Comparison of ENCODE assay signal across 14 cellular contexts in the genomic region with DNA sequence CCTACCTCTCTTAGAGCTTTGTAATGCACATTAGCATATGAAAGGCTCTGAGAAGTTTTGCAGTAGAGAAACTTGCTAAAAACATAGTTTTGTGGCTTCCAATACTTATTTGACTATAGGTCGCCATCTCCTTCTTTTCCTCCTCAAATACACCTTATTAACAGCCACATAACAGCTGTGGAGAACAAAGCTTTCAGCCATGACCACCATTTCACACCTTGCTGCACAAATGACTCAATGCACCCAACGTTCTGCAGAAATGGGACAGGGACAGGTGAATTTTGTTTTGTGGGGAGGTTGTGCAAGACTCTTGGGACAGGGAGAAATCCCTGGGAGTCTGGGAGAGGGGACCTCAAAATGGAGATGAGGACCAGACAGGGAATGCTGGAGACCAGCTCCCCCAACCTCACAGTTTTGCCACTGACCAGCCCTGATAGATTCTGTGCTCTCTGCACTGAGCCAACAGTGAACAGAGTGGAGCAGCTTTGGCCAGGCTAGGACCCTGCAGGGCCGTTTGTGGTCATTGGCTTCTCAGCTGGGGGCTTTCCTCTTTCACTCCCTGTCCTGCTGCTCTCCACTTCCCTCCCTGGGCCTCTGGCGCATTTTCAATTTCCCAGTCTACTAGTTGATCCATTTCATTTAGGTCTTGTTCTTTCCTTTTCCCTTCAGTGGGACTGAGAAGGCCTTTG. TPM values are rescaled to one million over a fixed set of nuclear protein-coding genes. Genes with fewer than 3 reads are reported as not detected.
DNase-seq lines count a peak whose midpoint lies in the region; ATAC-seq and TF ChIP-seq lines count a peak whose summit lies in the region.
"Had no signal": no experiment of that assay in that cellular context is flagged by ENCODE, and none has a peak within 500 bp of the region (broad histone marks: within the 10 kb centered on the region; RNA-seq: fewer than 3 reads in every experiment).

No MANE protein-coding gene starts in this region.

- CTCF ChIA-PET in activated CD8-positive, alpha-beta T cell treated with anti-CD3 and anti-CD28 coated beads for 36 hours (lab: Charles Lee): interaction anchor here (1.0 kb wide), 1 partner anchor 46 kb away, joined by 3 read pairs; no protein-coding TSS in a partner anchor
- CTCF ChIA-PET in activated CD8-positive, alpha-beta T cell treated with anti-CD3 and anti-CD28 coated beads, Interleukin-2, amount 10 ng/mL, durations not matched to agents 7 days and 5 days (lab: Charles Lee): no interaction called here
- CTCF ChIA-PET in mammary epithelial cell (lab: Charles Lee; ENCODE audit: low non-redundant PET): no interaction called here

- no peaks in the 10 kb centered on the region for H3K4me1 ChIP-seq in mammary epithelial cell (ENCODE audit: insufficient read depth, low read length)
- H3K4me1 ChIP-seq: A549, neural progenitor cell had no signal

- no peaks in the 10 kb centered on the region for H3K27me3 ChIP-seq in mammary epithelial cell (ENCODE audit: insufficient read depth, low read length)
- H3K27me3 ChIP-seq: neural progenitor cell had no signal

- no peak overlapping the region for H3K4me3 ChIP-seq in mammary epithelial cell (replicated peaks in 1 of 3; ENCODE audit: insufficient read depth in 1 of 3, low read depth in 2 of 3, low read length in 3 of 3)
- H3K4me3 ChIP-seq: A549, neural progenitor cell had no signal

- H3K9ac ChIP-seq in mammary epithelial cell (ENCODE audit: insufficient read depth, low read length): no peak overlapping the region
- H3K9ac ChIP-seq: neural progenitor cell had no signal

- no peaks in the 10 kb centered on the region for H3K9me3 ChIP-seq in mammary epithelial cell (replicated peaks; ENCODE audit: insufficient read depth, low read length)
- H3K9me3 ChIP-seq: A549 had no signal

- dilution Hi-C loops in mammary epithelial cell (cut with HindIII; ENCODE audit: low sequenced_read_pairs): no loop called here

- BruUV-seq in mammary epithelial cell (replicated peaks; lab: Mats Ljungman, UMichigan): no TSS peak

- no peak overlapping the region for H3K4me2 ChIP-seq in mammary epithelial cell (ENCODE audit: insufficient read depth, low read depth, low read length)
- H3K4me2 ChIP-seq: A549, neural progenitor cell had no signal

- H3K27ac ChIP-seq in mammary epithelial cell (ENCODE audit: insufficient read depth, low read depth, low read length): no peak overlapping the region
- H3K27ac ChIP-seq: A549, neural progenitor cell had no signal

- intact Hi-C loops in activated CD8-positive, alpha-beta T cell treated with anti-CD3 and anti-CD28 coated beads for 36 hours (cut with micrococcal nuclease): no loop called here
- intact Hi-C loops in mammary epithelial cell (cut with micrococcal nuclease): no loop called here

- no peak overlapping the region for H3K4me3 Mint-ChIP-seq in activated CD8-positive, alpha-beta T cell treated with anti-CD3 and anti-CD28 coated beads for 36 hours
- H3K4me3 Mint-ChIP-seq in activated CD8-positive, alpha-beta T cell treated with anti-CD3 and anti-CD28 coated beads, Interleukin-2, amount 10 ng/mL, durations not matched to agents 7 days and 5 days: no peak overlapping the region
- H3K4me3 Mint-ChIP-seq in stimulated activated effector memory CD8-positive, alpha-beta T cell treated with anti-CD3 and anti-CD28 coated beads, Interleukin-12 subunit alpha, Interleukin-12 subunit beta, amount 100 ng/mL, for 72 hours: no peak overlapping the region
- H3K4me3 Mint-ChIP-seq: neural progenitor cell had no signal

- H3K4me1 Mint-ChIP-seq in activated CD8-positive, alpha-beta T cell treated with anti-CD3 and anti-CD28 coated beads for 36 hours (ENCODE audit: low read depth): no peaks in the 10 kb centered on the region
- H3K4me1 Mint-ChIP-seq in activated CD8-positive, alpha-beta T cell treated with anti-CD3 and anti-CD28 coated beads, Interleukin-2, amount 10 ng/mL, durations not matched to agents 7 days and 5 days (ENCODE audit: low read depth): no peaks in the 10 kb centered on the region
- peaks cover 5% of the 10 kb centered on the region for H3K4me1 Mint-ChIP-seq in stimulated activated effector memory CD8-positive, alpha-beta T cell treated with anti-CD3 and anti-CD28 coated beads, Interleukin-12 subunit alpha, Interleukin-12 subunit beta, amount 100 ng/mL, for 72 hours
- H3K4me1 Mint-ChIP-seq: neural progenitor cell had no signal

- H3K27ac Mint-ChIP-seq in activated CD8-positive, alpha-beta T cell treated with anti-CD3 and anti-CD28 coated beads for 36 hours: no peak overlapping the region
- H3K27ac Mint-ChIP-seq in activated CD8-positive, alpha-beta T cell treated with anti-CD3 and anti-CD28 coated beads, Interleukin-2, amount 10 ng/mL, durations not matched to agents 7 days and 5 days: no peak overlapping the region
- H3K27ac Mint-ChIP-seq in stimulated activated effector memory CD8-positive, alpha-beta T cell treated with anti-CD3 and anti-CD28 coated beads, Interleukin-12 subunit alpha, Interleukin-12 subunit beta, amount 100 ng/mL, for 72 hours: no peak overlapping the region
- H3K27ac Mint-ChIP-seq: neural progenitor cell had no signal

- H3K27me3 Mint-ChIP-seq in activated CD8-positive, alpha-beta T cell treated with anti-CD3 and anti-CD28 coated beads for 36 hours: no peaks in the 10 kb centered on the region
- peaks cover 2% of the 10 kb centered on the region for H3K27me3 Mint-ChIP-seq in activated CD8-positive, alpha-beta T cell treated with anti-CD3 and anti-CD28 coated beads, Interleukin-2, amount 10 ng/mL, durations not matched to agents 7 days and 5 days (ENCODE audit: low read depth)

- no peaks in the 10 kb centered on the region for H3K9me3 Mint-ChIP-seq in activated CD8-positive, alpha-beta T cell treated with anti-CD3 and anti-CD28 coated beads for 36 hours
- no peaks in the 10 kb centered on the region for H3K9me3 Mint-ChIP-seq in activated CD8-positive, alpha-beta T cell treated with anti-CD3 and anti-CD28 coated beads, Interleukin-2, amount 10 ng/mL, durations not matched to agents 7 days and 5 days (ENCODE audit: insufficient read depth)
- H3K9me3 Mint-ChIP-seq in stimulated activated effector memory CD8-positive, alpha-beta T cell treated with anti-CD3 and anti-CD28 coated beads, Interleukin-12 subunit alpha, Interleukin-12 subunit beta, amount 100 ng/mL, for 72 hours: no peaks in the 10 kb centered on the region
- H3K9me3 Mint-ChIP-seq: neural progenitor cell had no signal

- no peaks in the 10 kb centered on the region for H4K20me1 ChIP-seq in mammary epithelial cell (ENCODE audit: insufficient read depth, low read length)

- no peaks in the 10 kb centered on the region for H3K79me2 ChIP-seq in mammary epithelial cell (ENCODE audit: insufficient read depth, low read length)

- H2AFZ ChIP-seq in mammary epithelial cell (ENCODE audit: low read depth, low read length): no peak overlapping the region
- H2AFZ ChIP-seq: neural progenitor cell had no signal

- POLR2A ChIA-PET in activated CD8-positive, alpha-beta T cell treated with anti-CD3 and anti-CD28 coated beads for 36 hours (lab: Charles Lee): interaction anchor here (1.1 kb wide), 1 partner anchor 12 kb away, joined by 3 read pairs; no protein-coding TSS in a partner anchor
- POLR2A ChIA-PET in activated CD8-positive, alpha-beta T cell treated with anti-CD3 and anti-CD28 coated beads, Interleukin-2, amount 10 ng/mL, durations not matched to agents 7 days and 5 days (lab: Charles Lee): interaction anchor here (0.7 kb wide), 1 partner anchor 86 kb away, joined by 3 read pairs; no protein-coding TSS in a partner anchor

- no peaks in the 10 kb centered on the region for H3K36me3 ChIP-seq in mammary epithelial cell (ENCODE audit: insufficient read depth, low read length)
- H3K36me3 ChIP-seq: neural progenitor cell had no signal

- TF ChIP-seq CTCF in activated CD8-positive, alpha-beta T cell treated with anti-CD3 and anti-CD28 coated beads for 36 hours (IDR thresholded peaks at IDR 0.05): no peak
- TF ChIP-seq CTCF in mammary epithelial cell (conservative IDR thresholded peaks at IDR 0.05 in 1 of 2, IDR thresholded peaks at IDR 0.05 in 1 of 2; ENCODE audit: extremely low read depth in 1 of 2, insufficient read depth in 1 of 2, low read depth in 1 of 2, low read length in 2 of 2): no peak

- WGBS in mammary epithelial cell (ENCODE audit: low coverage, missing lambda C conversion rate): 52% methylated on average over 3 of the region's 4 CpGs

- in situ Hi-C loops in mammary epithelial cell (cut with MboI; ENCODE audit: low sequenced_read_pairs in 2 of 2): no loop called here

- no peak for DNase-seq in activated CD8-positive, alpha-beta T cell treated with anti-CD3 and anti-CD28 coated beads for 36 hours
- DNase-seq in activated CD8-positive, alpha-beta T cell treated with anti-CD3 and anti-CD28 coated beads, Interleukin-2, amount 10 ng/mL, durations not matched to agents 7 days and 5 days: no peak
- no peak for DNase-seq in stimulated activated effector memory CD8-positive, alpha-beta T cell treated with anti-CD3 and anti-CD28 coated beads, Interleukin-12 subunit alpha, Interleukin-12 subunit beta, amount 100 ng/mL, for 72 hours (ENCODE audit: low spot score in 2 of 2)
- no peak for DNase-seq in mammary epithelial cell
- no peak for DNase-seq in glomerular visceral epithelial cell (ENCODE audit: extremely low spot score)
- no peak for DNase-seq in DMS79 treated with DMSO at 0.1 percent for 48 hours (lab: John Stamatoyannopoulos, UW)
- DNase-seq: NCI-H187 treated with DMSO at 0.1 percent for 48 hours, OCI-M1, T-helper 1 cell had no signal

- peak; percentile 30 for ATAC-seq in activated CD8-positive, alpha-beta T cell treated with anti-CD3 and anti-CD28 coated beads for 36 hours
- ATAC-seq in activated CD8-positive, alpha-beta T cell treated with anti-CD3 and anti-CD28 coated beads, Interleukin-2, amount 10 ng/mL, durations not matched to agents 7 days and 5 days: no peak
- ATAC-seq in GM21576 (IDR thresholded peaks at IDR 0.05; ENCODE audit: unreplicated experiment): peak; percentile 90
- ATAC-seq in HG03097 (IDR thresholded peaks at IDR 0.05; ENCODE audit: low FRiP score, unreplicated experiment): peak; percentile 60
- ATAC-seq in stimulated activated effector memory CD8-positive, alpha-beta T cell treated with anti-CD3 and anti-CD28 coated beads, Interleukin-12 subunit alpha, Interleukin-12 subunit beta, amount 100 ng/mL, for 72 hours: peak; percentile 69
- ATAC-seq: A549 had no signal

- no peaks in the 10 kb centered on the region for H3K36me3 Mint-ChIP-seq in activated CD8-positive, alpha-beta T cell treated with anti-CD3 and anti-CD28 coated beads for 36 hours (ENCODE audit: low read depth)
- no peaks in the 10 kb centered on the region for H3K36me3 Mint-ChIP-seq in activated CD8-positive, alpha-beta T cell treated with anti-CD3 and anti-CD28 coated beads, Interleukin-2, amount 10 ng/mL, durations not matched to agents 7 days and 5 days (ENCODE audit: low read depth)
- no peaks in the 10 kb centered on the region for H3K36me3 Mint-ChIP-seq in stimulated activated effector memory CD8-positive, alpha-beta T cell treated with anti-CD3 and anti-CD28 coated beads, Interleukin-12 subunit alpha, Interleukin-12 subunit beta, amount 100 ng/mL, for 72 hours

RNA-seq across cellular contexts. Expression of gene FRMPD3, which starts 16.6 kb away (rescaled TPM):
- not detected for total RNA-seq in activated CD8-positive, alpha-beta T cell treated with anti-CD3 and anti-CD28 coated beads for 36 hours
- total RNA-seq in activated CD8-positive, alpha-beta T cell treated with anti-CD3 and anti-CD28 coated beads, Interleukin-2, amount 10 ng/mL, durations not matched to agents 7 days and 5 days: under 1 TPM in 1 of 2 experiments, not detected in 1; 0.05 TPM
- under 1 TPM in 1 of 2 donors, not detected in 1; under 0.01 TPM for total RNA-seq in mammary epithelial cell
- polyA plus RNA-seq in mammary epithelial cell: 0.01 TPM
- polyA minus RNA-seq in mammary epithelial cell: not detected
- total RNA-seq: dermis microvascular lymphatic vessel endothelial cell had no signal
